In genomic region chr7:111168182-111168581, GRCh38 we compare ENCODE assay signal across 15 cellular contexts.
A peak's percentile ranks its signal among the peaks of the same experiment; 100 is the strongest.
DNase-seq lines count a peak whose midpoint lies in the region; ATAC-seq, FAIRE-seq and TF ChIP-seq lines count a peak whose summit lies in the region.
"Had no signal": no experiment of that assay in that cellular context is flagged by ENCODE, and none has a peak within 500 bp of the region (broad histone marks: within the 10 kb centered on the region; RNA-seq: fewer than 3 reads in every experiment).

No MANE protein-coding gene starts in this region.

- H3K27me3 Mint-ChIP-seq in progenitor cell of endocrine pancreas: no peaks in the 10 kb centered on the region
- H3K27me3 Mint-ChIP-seq: activated naive CD8-positive, alpha-beta T cell; B cell had no signal

- no peak overlapping the region for H3K4me3 Mint-ChIP-seq in progenitor cell of endocrine pancreas (ENCODE audit: low read depth)
- H3K4me3 Mint-ChIP-seq: activated naive CD8-positive, alpha-beta T cell; B cell had no signal

- H3K27ac Mint-ChIP-seq in progenitor cell of endocrine pancreas: no peak overlapping the region
- H3K27ac Mint-ChIP-seq: activated naive CD8-positive, alpha-beta T cell; B cell had no signal

- DNase-seq in DMS153 treated with DMSO at 0.1 percent for 48 hours (lab: John Stamatoyannopoulos, UW; ENCODE audit: unreplicated experiment): peak; percentile 77
- DNase-seq in NCI-H1436 treated with DMSO at 0.1 percent for 48 hours (lab: John Stamatoyannopoulos, UW): peak; percentile 48
- peak; percentile 29 for DNase-seq in NCI-H774 (lab: John Stamatoyannopoulos, UW)
- DNase-seq in fibroblast of the conjunctiva (ENCODE audit: low read depth): peak; percentile 26
- DNase-seq in progenitor cell of endocrine pancreas (ENCODE audit: low spot score, unreplicated experiment): no peak
- DNase-seq in D721Med (ENCODE audit: insufficient read length, low spot score): no peak
- DNase-seq: activated CD8-positive, alpha-beta memory T cell treated with anti-CD3 and anti-CD28 coated beads for 24 hours; hippocampal formation; RPMI8226; stimulated activated CD4-positive, alpha-beta T cell treated with anti-CD3 and anti-CD28 coated beads, Interleukin-2, amount 100 ng/mL, for 48 hours; stimulated activated naive CD4-positive, alpha-beta T cell treated with Interleukin-2 at 50 U/mL for 16 hours had no signal

- H3K9me3 Mint-ChIP-seq in progenitor cell of endocrine pancreas (ENCODE audit: low read depth): no peaks in the 10 kb centered on the region

- peaks cover 2% of the 10 kb centered on the region for H3K4me1 Mint-ChIP-seq in progenitor cell of endocrine pancreas (ENCODE audit: low read depth)
- H3K4me1 Mint-ChIP-seq: B cell had no signal

- no peak for FAIRE-seq in D721Med (lab: Jason Lieb, UNC)

- no peaks in the 10 kb centered on the region for H3K36me3 Mint-ChIP-seq in progenitor cell of endocrine pancreas (ENCODE audit: insufficient read depth)

- no peak for TF ChIP-seq CTCF in progenitor cell of endocrine pancreas (IDR thresholded peaks at IDR 0.05; ENCODE audit: unreplicated experiment)
- TF ChIP-seq CTCF in D721Med (IDR thresholded peaks at IDR 0.05; ENCODE audit: insufficient read depth, missing control alignments): no peak

- ATAC-seq in HG02571 (IDR thresholded peaks at IDR 0.05; ENCODE audit: unreplicated experiment) (no peak), GM18907 (IDR thresholded peaks at IDR 0.05; ENCODE audit: unreplicated experiment) (no peak)

Comparison
In these comparisons a context has a peak if more than half of its experiments do, and no peak if none do; other contexts are left out.
1. DNase-seq: peak in DMS153 treated with DMSO at 0.1 percent for 48 hours (single experiment), NCI-H1436 treated with DMSO at 0.1 percent for 48 hours (single experiment), NCI-H774 (single experiment) and fibroblast of the conjunctiva (single experiment); none in progenitor cell of endocrine pancreas (single experiment) and D721Med (single experiment).